ENCODE assay signal across 30 cellular contexts in the genomic region with DNA sequence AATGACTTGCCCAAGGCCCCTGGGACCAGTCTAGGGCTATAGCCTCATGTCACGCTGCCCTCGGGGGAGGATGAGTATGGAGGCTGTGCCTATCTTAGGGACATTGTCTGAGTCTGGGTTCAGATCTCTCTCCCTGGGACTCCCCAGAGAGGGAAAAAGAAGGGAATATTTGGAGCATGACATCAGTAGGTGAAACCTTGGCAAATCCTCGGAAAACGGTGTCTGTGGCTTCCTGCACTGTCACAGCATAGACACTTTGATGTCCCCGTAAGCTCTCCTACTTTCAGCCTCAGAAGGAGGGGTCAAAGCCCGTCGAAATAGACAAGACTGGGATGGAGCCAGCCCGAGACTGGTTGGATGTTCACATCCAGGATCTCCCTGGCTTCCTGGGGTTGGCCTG.
"Had no signal": no experiment of that assay in that cellular context is flagged by ENCODE, and none has a peak within 500 bp of the region (broad histone marks: within the 10 kb centered on the region; RNA-seq: fewer than 3 reads in every experiment).

No MANE protein-coding gene starts in this region.

- H3K36me3 ChIP-seq: brain microvascular endothelial cell, MG63, Peyer's patch, WERI-Rb-1 had no signal

- H3K27me3 ChIP-seq: MG63 had no signal

- ATAC-seq: activated CD8-positive, alpha-beta T cell treated with anti-CD3 and anti-CD28 coated beads for 36 hours; PC-3 had no signal

- H3K27ac ChIP-seq: brain microvascular endothelial cell, Peyer's patch, WERI-Rb-1 had no signal

- H3K4me3 ChIP-seq: MG63, Peyer's patch had no signal

- DNase-seq: activated CD4-positive, alpha-beta T cell treated with anti-CD3 and anti-CD28 coated beads for 1 hour; activated CD4-positive, alpha-beta T cell treated with anti-CD3 and anti-CD28 coated beads for 48 hours; activated CD4-positive, CD25-positive, alpha-beta regulatory T cell; activated CD8-positive, alpha-beta T cell treated with anti-CD3 and anti-CD28 coated beads for 36 hours; activated gamma-delta T cell; activated naive CD4-positive, alpha-beta T cell treated with anti-CD3 and anti-CD28 coated beads for 36 hours; activated T-cell treated with anti-CD3 and anti-CD28 coated beads, Interleukin-2, amount 50 U/mL, for 1 hour; amniotic stem cell; aorta; brain microvascular endothelial cell; caudate nucleus; cerebellar nuclear complex; Kasumi-1; KG1; MG63; NCI-H1048; NCI-H1105 treated with DMSO at 0.1 percent for 48 hours; NCI-H1436; NCI-H1930; NCI-H2081 treated with DMSO at 0.1 percent for 48 hours; NCI-H510A; NCI-H748 treated with DMSO at 0.1 percent for 48 hours; NK-92 treated with Interleukin-12 subunit alpha and Interleukin-12 subunit beta, amount 100 ng/mL, for 24 hours; PC-3; Peyer's patch; RPMI8226; SIG-M5; SW 1271; T1000; WERI-Rb-1 had no signal

- H3K9me3 ChIP-seq: MG63, Peyer's patch had no signal
